ENCODE assay signal across 1 cellular context in the genomic region with DNA sequence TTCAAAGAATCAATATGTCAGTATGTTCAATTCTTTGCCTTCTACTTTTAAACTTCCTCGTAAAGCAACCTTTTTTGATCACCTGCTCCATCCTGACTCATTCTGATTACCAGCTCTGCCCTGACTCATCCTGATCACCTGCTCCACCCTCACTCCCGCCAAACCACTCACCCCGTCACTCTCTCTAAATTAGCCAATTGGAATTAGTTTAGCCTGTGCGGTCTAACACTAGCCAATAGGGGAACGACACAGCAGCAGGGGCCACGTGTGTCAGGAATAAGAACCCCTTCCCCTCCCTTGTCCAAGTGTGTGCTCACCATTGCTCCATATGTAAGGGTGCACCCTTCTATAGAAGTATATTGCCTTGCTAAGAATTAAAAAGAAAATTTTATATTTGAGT.
TF ChIP-seq lines count a peak whose summit lies in the region.
"Not testable (repeated sequence)": the region's sequence is repeated elsewhere in the genome, so short reads cannot be mapped to it uniquely, and the experiment has no call there.

No MANE protein-coding gene starts in this region.

TF ChIP-seq in K562, 482 proteins besides CTCF, POLR2A, EP300 and RAD21 (continued from another document):
- TF ChIP-seq, protein P1, sequence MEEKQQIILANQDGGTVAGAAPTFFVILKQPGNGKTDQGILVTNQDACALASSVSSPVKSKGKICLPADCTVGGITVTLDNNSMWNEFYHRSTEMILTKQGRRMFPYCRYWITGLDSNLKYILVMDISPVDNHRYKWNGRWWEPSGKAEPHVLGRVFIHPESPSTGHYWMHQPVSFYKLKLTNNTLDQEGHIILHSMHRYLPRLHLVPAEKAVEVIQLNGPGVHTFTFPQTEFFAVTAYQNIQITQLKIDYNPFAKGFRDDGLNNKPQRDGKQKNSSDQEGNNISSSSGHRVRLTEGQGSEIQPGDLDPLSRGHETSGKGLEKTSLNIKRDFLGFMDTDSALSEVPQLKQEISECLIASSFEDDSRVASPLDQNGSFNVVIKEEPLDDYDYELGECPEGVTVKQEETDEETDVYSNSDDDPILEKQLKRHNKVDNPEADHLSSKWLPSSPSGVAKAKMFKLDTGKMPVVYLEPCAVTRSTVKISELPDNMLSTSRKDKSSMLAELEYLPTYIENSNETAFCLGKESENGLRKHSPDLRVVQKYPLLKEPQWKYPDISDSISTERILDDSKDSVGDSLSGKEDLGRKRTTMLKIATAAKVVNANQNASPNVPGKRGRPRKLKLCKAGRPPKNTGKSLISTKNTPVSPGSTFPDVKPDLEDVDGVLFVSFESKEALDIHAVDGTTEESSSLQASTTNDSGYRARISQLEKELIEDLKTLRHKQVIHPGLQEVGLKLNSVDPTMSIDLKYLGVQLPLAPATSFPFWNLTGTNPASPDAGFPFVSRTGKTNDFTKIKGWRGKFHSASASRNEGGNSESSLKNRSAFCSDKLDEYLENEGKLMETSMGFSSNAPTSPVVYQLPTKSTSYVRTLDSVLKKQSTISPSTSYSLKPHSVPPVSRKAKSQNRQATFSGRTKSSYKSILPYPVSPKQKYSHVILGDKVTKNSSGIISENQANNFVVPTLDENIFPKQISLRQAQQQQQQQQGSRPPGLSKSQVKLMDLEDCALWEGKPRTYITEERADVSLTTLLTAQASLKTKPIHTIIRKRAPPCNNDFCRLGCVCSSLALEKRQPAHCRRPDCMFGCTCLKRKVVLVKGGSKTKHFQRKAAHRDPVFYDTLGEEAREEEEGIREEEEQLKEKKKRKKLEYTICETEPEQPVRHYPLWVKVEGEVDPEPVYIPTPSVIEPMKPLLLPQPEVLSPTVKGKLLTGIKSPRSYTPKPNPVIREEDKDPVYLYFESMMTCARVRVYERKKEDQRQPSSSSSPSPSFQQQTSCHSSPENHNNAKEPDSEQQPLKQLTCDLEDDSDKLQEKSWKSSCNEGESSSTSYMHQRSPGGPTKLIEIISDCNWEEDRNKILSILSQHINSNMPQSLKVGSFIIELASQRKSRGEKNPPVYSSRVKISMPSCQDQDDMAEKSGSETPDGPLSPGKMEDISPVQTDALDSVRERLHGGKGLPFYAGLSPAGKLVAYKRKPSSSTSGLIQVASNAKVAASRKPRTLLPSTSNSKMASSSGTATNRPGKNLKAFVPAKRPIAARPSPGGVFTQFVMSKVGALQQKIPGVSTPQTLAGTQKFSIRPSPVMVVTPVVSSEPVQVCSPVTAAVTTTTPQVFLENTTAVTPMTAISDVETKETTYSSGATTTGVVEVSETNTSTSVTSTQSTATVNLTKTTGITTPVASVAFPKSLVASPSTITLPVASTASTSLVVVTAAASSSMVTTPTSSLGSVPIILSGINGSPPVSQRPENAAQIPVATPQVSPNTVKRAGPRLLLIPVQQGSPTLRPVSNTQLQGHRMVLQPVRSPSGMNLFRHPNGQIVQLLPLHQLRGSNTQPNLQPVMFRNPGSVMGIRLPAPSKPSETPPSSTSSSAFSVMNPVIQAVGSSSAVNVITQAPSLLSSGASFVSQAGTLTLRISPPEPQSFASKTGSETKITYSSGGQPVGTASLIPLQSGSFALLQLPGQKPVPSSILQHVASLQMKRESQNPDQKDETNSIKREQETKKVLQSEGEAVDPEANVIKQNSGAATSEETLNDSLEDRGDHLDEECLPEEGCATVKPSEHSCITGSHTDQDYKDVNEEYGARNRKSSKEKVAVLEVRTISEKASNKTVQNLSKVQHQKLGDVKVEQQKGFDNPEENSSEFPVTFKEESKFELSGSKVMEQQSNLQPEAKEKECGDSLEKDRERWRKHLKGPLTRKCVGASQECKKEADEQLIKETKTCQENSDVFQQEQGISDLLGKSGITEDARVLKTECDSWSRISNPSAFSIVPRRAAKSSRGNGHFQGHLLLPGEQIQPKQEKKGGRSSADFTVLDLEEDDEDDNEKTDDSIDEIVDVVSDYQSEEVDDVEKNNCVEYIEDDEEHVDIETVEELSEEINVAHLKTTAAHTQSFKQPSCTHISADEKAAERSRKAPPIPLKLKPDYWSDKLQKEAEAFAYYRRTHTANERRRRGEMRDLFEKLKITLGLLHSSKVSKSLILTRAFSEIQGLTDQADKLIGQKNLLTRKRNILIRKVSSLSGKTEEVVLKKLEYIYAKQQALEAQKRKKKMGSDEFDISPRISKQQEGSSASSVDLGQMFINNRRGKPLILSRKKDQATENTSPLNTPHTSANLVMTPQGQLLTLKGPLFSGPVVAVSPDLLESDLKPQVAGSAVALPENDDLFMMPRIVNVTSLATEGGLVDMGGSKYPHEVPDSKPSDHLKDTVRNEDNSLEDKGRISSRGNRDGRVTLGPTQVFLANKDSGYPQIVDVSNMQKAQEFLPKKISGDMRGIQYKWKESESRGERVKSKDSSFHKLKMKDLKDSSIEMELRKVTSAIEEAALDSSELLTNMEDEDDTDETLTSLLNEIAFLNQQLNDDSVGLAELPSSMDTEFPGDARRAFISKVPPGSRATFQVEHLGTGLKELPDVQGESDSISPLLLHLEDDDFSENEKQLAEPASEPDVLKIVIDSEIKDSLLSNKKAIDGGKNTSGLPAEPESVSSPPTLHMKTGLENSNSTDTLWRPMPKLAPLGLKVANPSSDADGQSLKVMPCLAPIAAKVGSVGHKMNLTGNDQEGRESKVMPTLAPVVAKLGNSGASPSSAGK (IDR thresholded peaks at IDR 0.05), result peak; percentile 92
- TF ChIP-seq, protein P2, sequence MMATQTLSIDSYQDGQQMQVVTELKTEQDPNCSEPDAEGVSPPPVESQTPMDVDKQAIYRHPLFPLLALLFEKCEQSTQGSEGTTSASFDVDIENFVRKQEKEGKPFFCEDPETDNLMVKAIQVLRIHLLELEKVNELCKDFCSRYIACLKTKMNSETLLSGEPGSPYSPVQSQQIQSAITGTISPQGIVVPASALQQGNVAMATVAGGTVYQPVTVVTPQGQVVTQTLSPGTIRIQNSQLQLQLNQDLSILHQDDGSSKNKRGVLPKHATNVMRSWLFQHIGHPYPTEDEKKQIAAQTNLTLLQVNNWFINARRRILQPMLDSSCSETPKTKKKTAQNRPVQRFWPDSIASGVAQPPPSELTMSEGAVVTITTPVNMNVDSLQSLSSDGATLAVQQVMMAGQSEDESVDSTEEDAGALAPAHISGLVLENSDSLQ (IDR thresholded peaks at IDR 0.05), result peak; percentile 85
- TF ChIP-seq, protein P3, sequence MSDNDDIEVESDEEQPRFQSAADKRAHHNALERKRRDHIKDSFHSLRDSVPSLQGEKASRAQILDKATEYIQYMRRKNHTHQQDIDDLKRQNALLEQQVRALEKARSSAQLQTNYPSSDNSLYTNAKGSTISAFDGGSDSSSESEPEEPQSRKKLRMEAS (CRISPR knock-in tag; IDR thresholded peaks at IDR 0.05), result peak; percentile 61; the same call in 1 of the 2 replicates
- TF ChIP-seq CBFA2T3 (IDR thresholded peaks at IDR 0.05) (peak; percentile 34), CBFA2T2 (conservative IDR thresholded peaks at IDR 0.05) (peak; percentile 26; the same call in 1 of the 2 replicates), DPF2 (IDR thresholded peaks at IDR 0.05) (peak; percentile 1), NR2C2 (tag; IDR thresholded peaks at IDR 0.05) (0 out of 2 replicates have a peak, but pooled peaks have one; percentile 1), ARID1B (IDR thresholded peaks at IDR 0.05) (0 out of 2 replicates have a peak, but pooled peaks have one; percentile 16), ZNF263 (CRISPR knock-in tag; IDR thresholded peaks at IDR 0.05; ENCODE audit: borderline replicate concordance) (peak; percentile 23; the same call in 1 of the 2 replicates), TAF9B (IDR thresholded peaks at IDR 0.05; ENCODE audit: partially characterized antibody) (peak; percentile 12)
- not testable (repeated sequence) for TF ChIP-seq NR2C2 (CRISPR knock-in tag; IDR thresholded peaks at IDR 0.05)
- TF ChIP-seq, protein P4, sequence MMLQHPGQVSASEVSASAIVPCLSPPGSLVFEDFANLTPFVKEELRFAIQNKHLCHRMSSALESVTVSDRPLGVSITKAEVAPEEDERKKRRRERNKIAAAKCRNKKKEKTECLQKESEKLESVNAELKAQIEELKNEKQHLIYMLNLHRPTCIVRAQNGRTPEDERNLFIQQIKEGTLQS (IDR thresholded peaks at IDR 0.05), result peak; percentile 92
- TF ChIP-seq, protein P4 (CRISPR knock-in tag; conservative IDR thresholded peaks at IDR 0.05), result 0 out of 2 replicates have a peak, but pooled peaks have one; percentile 31
- TF ChIP-seq, protein P5, sequence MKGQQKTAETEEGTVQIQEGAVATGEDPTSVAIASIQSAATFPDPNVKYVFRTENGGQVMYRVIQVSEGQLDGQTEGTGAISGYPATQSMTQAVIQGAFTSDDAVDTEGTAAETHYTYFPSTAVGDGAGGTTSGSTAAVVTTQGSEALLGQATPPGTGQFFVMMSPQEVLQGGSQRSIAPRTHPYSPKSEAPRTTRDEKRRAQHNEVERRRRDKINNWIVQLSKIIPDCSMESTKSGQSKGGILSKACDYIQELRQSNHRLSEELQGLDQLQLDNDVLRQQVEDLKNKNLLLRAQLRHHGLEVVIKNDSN (CRISPR knock-in tag; IDR thresholded peaks at IDR 0.05), result peak; percentile 56; the same call in 1 of the 2 replicates
TF ChIP-seq in K562: peak in this region for 38; not testable (repeated sequence) for 444.
